ENCODE assay signal across 9 cellular contexts in the genomic region with DNA sequence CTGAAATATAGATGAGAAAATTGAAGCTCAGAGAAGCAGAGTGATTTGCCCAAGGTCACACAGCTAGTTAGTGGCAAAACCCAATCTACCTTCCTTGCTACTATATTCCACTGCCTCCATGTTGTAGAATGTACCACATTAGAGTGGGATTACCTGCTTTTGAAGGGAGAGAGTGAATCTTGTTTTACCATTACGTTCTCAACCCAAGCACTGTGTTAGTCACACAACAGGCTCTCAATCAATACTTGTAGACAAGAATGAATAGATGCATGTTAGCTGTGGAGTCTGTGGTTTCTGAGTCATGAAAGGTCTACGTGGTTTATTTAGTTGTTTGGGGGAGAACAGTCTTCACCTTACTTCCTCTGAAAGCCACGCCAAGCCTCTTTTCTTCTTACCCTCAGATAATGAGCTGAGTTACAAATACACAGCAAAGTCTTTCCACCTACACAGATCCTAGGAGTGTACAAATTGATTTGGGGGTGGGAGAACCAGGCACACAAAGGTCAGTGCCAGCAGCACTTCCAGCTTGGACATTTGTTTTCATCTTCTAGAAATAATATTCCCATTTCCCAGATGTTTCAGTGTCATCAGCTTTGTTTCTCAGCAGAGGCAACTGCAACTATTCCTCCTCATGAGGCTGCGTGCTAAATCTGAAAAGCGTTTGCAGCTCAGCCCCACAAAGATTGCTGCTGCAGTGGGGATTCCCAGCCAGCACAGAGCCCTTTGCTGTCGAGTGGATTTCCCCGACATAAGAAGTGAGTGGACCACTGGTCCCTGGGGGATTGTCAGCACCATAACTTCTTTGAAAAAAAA.
DNase-seq lines count a peak whose midpoint lies in the region; ATAC-seq and TF ChIP-seq lines count a peak whose summit lies in the region.
"Had no signal": no experiment of that assay in that cellular context is flagged by ENCODE, and none has a peak within 500 bp of the region (broad histone marks: within the 10 kb centered on the region; RNA-seq: fewer than 3 reads in every experiment).

No MANE protein-coding gene starts in this region.

- DNase-seq in SIG-M5 treated with dmso at 0.1 percent for 504 hours (lab: John Stamatoyannopoulos, UW; ENCODE audit: unreplicated experiment) (peak; percentile 21), SIG-M5 (lab: John Stamatoyannopoulos, UW) (no peak), fibroblast of pulmonary artery (ENCODE audit: low read depth) (peak; percentile 24), 8988T (no peak), glutamatergic neuron (no peak)
- peak; percentile 65 to 67 for DNase-seq in activated CD4-positive, alpha-beta T cell treated with anti-CD3 and anti-CD28 coated beads for 4 hours
- peak; percentile 74 for DNase-seq in stimulated activated naive CD8-positive, alpha-beta T cell treated with anti-CD3 and anti-CD28 coated beads, Interleukin-15, amount 100 ng/mL, for 72 hours

- H3K4me3 ChIP-seq in fibroblast of pulmonary artery (replicated peaks; ENCODE audit: low read depth, low read length) = no peak overlapping the region
- H3K4me3 ChIP-seq: A549 had no signal

- ATAC-seq in HG03378 (IDR thresholded peaks at IDR 0.05; ENCODE audit: unreplicated experiment) = peak; percentile 82
- ATAC-seq in stimulated activated naive CD8-positive, alpha-beta T cell treated with anti-CD3 and anti-CD28 coated beads, Interleukin-15, amount 100 ng/mL, for 72 hours = peak; percentile 95
- ATAC-seq: A549 had no signal

- H3K4me1 Mint-ChIP-seq in stimulated activated naive CD8-positive, alpha-beta T cell treated with anti-CD3 and anti-CD28 coated beads, Interleukin-15, amount 100 ng/mL, for 72 hours = peaks cover 34% of the 10 kb centered on the region
- H3K4me1 Mint-ChIP-seq in glutamatergic neuron (ENCODE audit: low read depth, unreplicated experiment) = no peaks in the 10 kb centered on the region

- no peak overlapping the region for H3K27ac Mint-ChIP-seq in stimulated activated naive CD8-positive, alpha-beta T cell treated with anti-CD3 and anti-CD28 coated beads, Interleukin-15, amount 100 ng/mL, for 72 hours
- H3K27ac Mint-ChIP-seq in glutamatergic neuron (ENCODE audit: unreplicated experiment) = no peak overlapping the region

- TF ChIP-seq CTCF in fibroblast of pulmonary artery (IDR thresholded peaks at IDR 0.05; ENCODE audit: low read length, missing control alignments) (no peak), glutamatergic neuron (IDR thresholded peaks at IDR 0.05; ENCODE audit: partially characterized antibody, unreplicated experiment) (no peak)

- H3K36me3 Mint-ChIP-seq in glutamatergic neuron (ENCODE audit: unreplicated experiment) = no peaks in the 10 kb centered on the region

- no peaks in the 10 kb centered on the region for H3K9me3 Mint-ChIP-seq in stimulated activated naive CD8-positive, alpha-beta T cell treated with anti-CD3 and anti-CD28 coated beads, Interleukin-15, amount 100 ng/mL, for 72 hours
- peaks cover under 1% of the 10 kb centered on the region for H3K9me3 Mint-ChIP-seq in glutamatergic neuron (ENCODE audit: unreplicated experiment)

- peak overlapping the region in 1 of 2 donors; percentile 62 for H3K4me3 Mint-ChIP-seq in stimulated activated naive CD8-positive, alpha-beta T cell treated with anti-CD3 and anti-CD28 coated beads, Interleukin-15, amount 100 ng/mL, for 72 hours
- H3K4me3 Mint-ChIP-seq in glutamatergic neuron (ENCODE audit: unreplicated experiment) = no peak overlapping the region

- H3K27me3 Mint-ChIP-seq in stimulated activated naive CD8-positive, alpha-beta T cell treated with anti-CD3 and anti-CD28 coated beads, Interleukin-15, amount 100 ng/mL, for 72 hours = no peaks in the 10 kb centered on the region
- H3K27me3 Mint-ChIP-seq in glutamatergic neuron (ENCODE audit: unreplicated experiment) = peaks cover 3% of the 10 kb centered on the region

Comparison
In these comparisons a context has a peak if more than half of its experiments do, and no peak if none do; other contexts are left out.
1. DNase-seq: peak in SIG-M5 treated with dmso at 0.1 percent for 504 hours (single experiment), activated CD4-positive, alpha-beta T cell treated with anti-CD3 and anti-CD28 coated beads for 4 hours (2 of 2), fibroblast of pulmonary artery (single experiment) and stimulated activated naive CD8-positive, alpha-beta T cell treated with anti-CD3 and anti-CD28 coated beads, Interleukin-15, amount 100 ng/mL, for 72 hours (2 of 2); none in SIG-M5 (single experiment), 8988T (single experiment) and glutamatergic neuron (single experiment).